ENCODE assay signal across 12 cellular contexts in the genomic region with DNA sequence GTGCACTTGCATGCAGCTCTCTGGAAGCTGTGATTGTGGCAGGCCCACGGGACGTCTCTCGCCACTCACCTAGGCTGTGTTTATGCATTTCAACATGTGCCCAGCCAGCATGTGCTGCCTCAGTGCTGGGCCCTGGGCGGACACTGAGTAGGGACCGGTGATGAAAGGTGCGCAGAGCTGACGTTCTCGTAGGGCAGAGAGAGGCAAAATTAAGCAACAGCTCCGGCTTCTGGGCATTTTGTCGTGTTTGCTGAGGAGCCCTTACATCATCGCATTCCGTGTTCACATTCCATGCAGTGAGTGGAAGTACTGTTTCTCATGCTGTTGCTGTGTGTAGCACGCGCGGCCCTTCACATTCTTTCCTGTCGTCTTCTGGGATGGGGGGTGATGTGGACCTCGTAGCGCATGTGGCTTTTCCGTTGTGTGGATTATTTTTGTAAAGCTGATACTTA. TPM values are rescaled to one million over a fixed set of nuclear protein-coding genes. Genes with fewer than 3 reads are reported as not detected.
DNase-seq lines count a peak whose midpoint lies in the region; ATAC-seq and TF ChIP-seq lines count a peak whose summit lies in the region.
"Had no signal": no experiment of that assay in that cellular context is flagged by ENCODE, and none has a peak within 500 bp of the region (broad histone marks: within the 10 kb centered on the region; RNA-seq: fewer than 3 reads in every experiment).

No MANE protein-coding gene starts in this region.

- H3K4me1 ChIP-seq in GM23338 (ENCODE audit: insufficient read depth) (no peaks in the 10 kb centered on the region; the same call in 1 of the 2 replicates), smooth muscle cell (ENCODE audit: low read depth) (no peaks in the 10 kb centered on the region)

- DNase-seq in GM23338 (ENCODE audit: low spot score) (no peak), coronary artery (ENCODE audit: low spot score) (peak; percentile 86), kidney epithelial cell (ENCODE audit: low read depth) (peak; percentile 67), smooth muscle cell (lab: John Stamatoyannopoulos, UW; ENCODE audit: unreplicated experiment) (no peak), CD14-positive monocyte (ENCODE audit: low spot score) (no peak), left colon (no peak), iPS-NIHi11 (ENCODE audit: low spot score) (no peak), NCI-H1694 treated with DMSO at 0.1 percent for 48 hours (lab: John Stamatoyannopoulos, UW) (no peak)
- DNase-seq: foreskin melanocyte; NCI-H1694; stimulated activated CD4-positive, alpha-beta T cell treated with anti-CD3 and anti-CD28 coated beads, Interleukin-1b, Interleukin-23, amount 100 ng/mL, for 48 hours had no signal

- no peaks in the 10 kb centered on the region for H3K79me2 ChIP-seq in GM23338 (replicated peaks; ENCODE audit: insufficient read depth)
- no peaks in the 10 kb centered on the region for H3K79me2 ChIP-seq in smooth muscle cell (ENCODE audit: low read depth)

- no peak overlapping the region for H3K9ac ChIP-seq in smooth muscle cell (ENCODE audit: low read depth)

- H3K4me3 ChIP-seq in GM23338 (no peak overlapping the region), coronary artery (no peak overlapping the region), kidney epithelial cell (ENCODE audit: low read depth, low read length) (no peak overlapping the region), smooth muscle cell (no peak overlapping the region)

- H3K27me3 ChIP-seq in GM23338 (ENCODE audit: insufficient read depth) (no peaks in the 10 kb centered on the region), kidney epithelial cell (ENCODE audit: control insufficient read depth, insufficient read depth, low read length) (no peaks in the 10 kb centered on the region), smooth muscle cell (ENCODE audit: low read depth) (no peaks in the 10 kb centered on the region)

- ATAC-seq in GM23338, result no peak
- ATAC-seq in left colon, result no peak

- H2AFZ ChIP-seq in GM23338, result no peak overlapping the region
- H2AFZ ChIP-seq in smooth muscle cell (ENCODE audit: low read depth), result no peak overlapping the region

- H3K27me3 Mint-ChIP-seq in GM23338 (ENCODE audit: insufficient read depth, low read depth, poor library complexity), result peaks cover 9% of the 10 kb centered on the region
- H3K27me3 Mint-ChIP-seq in CD14-positive monocyte (ENCODE audit: low read depth in 3 of 3), result peaks cover 0 to 1% (median 0%) of the 10 kb centered on the region in 3 donors
- H3K27me3 Mint-ChIP-seq: stimulated activated naive CD8-positive, alpha-beta T cell treated with anti-CD3 and anti-CD28 coated beads, Interleukin-15, Interleukin-2, amounts not matched to agents 100 ng/mL and 50 ng/mL, for 24 hours had no signal

- H3K36me3 Mint-ChIP-seq in GM23338 (ENCODE audit: low read depth) (peaks cover 36% of the 10 kb centered on the region), CD14-positive monocyte (no peaks in the 10 kb centered on the region)

- H4K20me1 ChIP-seq in GM23338 (replicated peaks; ENCODE audit: insufficient read depth) (no peaks in the 10 kb centered on the region), smooth muscle cell (ENCODE audit: low read depth) (no peaks in the 10 kb centered on the region)

- no peaks in the 10 kb centered on the region for H3K36me3 ChIP-seq in GM23338 (ENCODE audit: insufficient read depth)
- no peaks in the 10 kb centered on the region for H3K36me3 ChIP-seq in kidney epithelial cell (ENCODE audit: control insufficient read depth, insufficient read depth, low read length)
- no peaks in the 10 kb centered on the region for H3K36me3 ChIP-seq in smooth muscle cell (ENCODE audit: low read depth)

- no peak for TF ChIP-seq CTCF in GM23338 (conservative IDR thresholded peaks at IDR 0.05; ENCODE audit: low read depth in 2 of 2)
- TF ChIP-seq CTCF in coronary artery (IDR thresholded peaks at IDR 0.05), result no peak
- TF ChIP-seq CTCF in kidney epithelial cell (IDR thresholded peaks at IDR 0.05; ENCODE audit: insufficient read depth, low read length, poor library complexity, severe bottlenecking), result no peak
- TF ChIP-seq CTCF in smooth muscle cell (IDR thresholded peaks at IDR 0.05; ENCODE audit: borderline replicate concordance, insufficient read depth, poor library complexity, severe bottlenecking), result no peak
- no peak for TF ChIP-seq CTCF in CD14-positive monocyte (IDR thresholded peaks at IDR 0.05)

- peaks cover 12% of the 10 kb centered on the region; the same call in 2 of the 3 replicates for H3K4me1 Mint-ChIP-seq in GM23338
- H3K4me1 Mint-ChIP-seq in CD14-positive monocyte, result no peaks in the 10 kb centered on the region

- no peaks in the 10 kb centered on the region for H3K9me3 ChIP-seq in smooth muscle cell (replicated peaks; ENCODE audit: low read depth)

- H3K4me3 Mint-ChIP-seq in GM23338, result no peak overlapping the region
- no peak overlapping the region for H3K4me3 Mint-ChIP-seq in CD14-positive monocyte
- H3K4me3 Mint-ChIP-seq: stimulated activated naive CD8-positive, alpha-beta T cell treated with anti-CD3 and anti-CD28 coated beads, Interleukin-15, Interleukin-2, amounts not matched to agents 100 ng/mL and 50 ng/mL, for 24 hours had no signal

- 36% methylated on average over 19 of the region's 19 CpGs for WGBS in smooth muscle cell (ENCODE audit: low lambda C conversion rate)

- H3K9me3 Mint-ChIP-seq in GM23338 (no peaks in the 10 kb centered on the region), CD14-positive monocyte (peaks cover 0 to 2% (median 0%) of the 10 kb centered on the region in 7 donors)
- H3K9me3 Mint-ChIP-seq: stimulated activated naive CD8-positive, alpha-beta T cell treated with anti-CD3 and anti-CD28 coated beads, Interleukin-15, Interleukin-2, amounts not matched to agents 100 ng/mL and 50 ng/mL, for 24 hours had no signal

- intact Hi-C loops in CD14-positive monocyte (cut with micrococcal nuclease), result loop anchor here in 1 of 2 donors (2.0 to 5.0 kb wide), 2 partner anchors 207 to 330 kb away; no protein-coding TSS in a partner anchor
- intact Hi-C loops in left colon (cut with DNase I, micrococcal nuclease), result loop anchor here in 1 of 2 donors (5.0 kb wide), 1 partner anchor 205 kb away; no protein-coding TSS in a partner anchor

- H3F3A ChIP-seq in GM23338 (replicated peaks; ENCODE audit: low read depth), result no peaks in the 10 kb centered on the region
- H3F3A ChIP-seq in smooth muscle cell (ENCODE audit: low read depth), result no peaks in the 10 kb centered on the region

- H3K27ac ChIP-seq in GM23338 (ENCODE audit: low read depth), result 0 out of 2 replicates have a peak overlapping the region, but pooled peaks have one; percentile 45
- H3K27ac ChIP-seq in coronary artery, result peak overlapping the region; percentile 39 to 68
- peak overlapping the region; percentile 64 for H3K27ac ChIP-seq in smooth muscle cell (ENCODE audit: low read depth)

- H3K9me2 ChIP-seq in GM23338 (ENCODE audit: insufficient read depth), result no peaks in the 10 kb centered on the region

- H3K4me2 ChIP-seq in GM23338 (no peak overlapping the region), smooth muscle cell (peak overlapping the region; percentile 64)

- H3K27ac Mint-ChIP-seq in GM23338 (no peak overlapping the region), CD14-positive monocyte (no peak overlapping the region)
- H3K27ac Mint-ChIP-seq: stimulated activated naive CD8-positive, alpha-beta T cell treated with anti-CD3 and anti-CD28 coated beads, Interleukin-15, Interleukin-2, amounts not matched to agents 100 ng/mL and 50 ng/mL, for 24 hours had no signal

TF ChIP-seq in GM23338, 12 proteins besides CTCF, POLR2A, EP300 and RAD21 (continues in another document):
- no peak for TF ChIP-seq CREB1 (CRISPR knock-in tag; IDR thresholded peaks at IDR 0.05; ENCODE audit: low read depth)

RNA-seq across cellular contexts. Expression of gene PRF1, which starts 50.5 kb away (rescaled TPM):
- not detected in 2 replicates for total RNA-seq in GM23338 (2014; rRNA removed; shearing (Covaris generic))
- polyA plus RNA-seq in GM23338 (2016; fragmentation: Nextera tagmentation; extraction: Ambion mirVana) (0.13 TPM in 1 of 2 replicates, not detected in the other), smooth muscle cell (not detected in 2 replicates), CD14-positive monocyte (1 to 10 TPM; 2.4 to 2.7 TPM)
- total RNA-seq in kidney epithelial cell (not detected in 2 replicates), smooth muscle cell (not detected in 2 replicates), left colon (1 to 10 TPM; 2.7 to 4.3 TPM)

Comparison
In these comparisons a context has a peak if more than half of its experiments do, and no peak if none do; other contexts are left out.
1. DNase-seq: peak in coronary artery (single experiment) and kidney epithelial cell (single experiment); none in GM23338 (single experiment), smooth muscle cell (single experiment), CD14-positive monocyte (single experiment), left colon (0 of 2), iPS-NIHi11 (single experiment) and NCI-H1694 treated with DMSO at 0.1 percent for 48 hours (single experiment).
2. Peak in every context shown above with its lines, with median percentiles within 50 percentile points of each other: H3K27ac ChIP-seq.